ENCODE assay signal across 8 cellular contexts in genomic region chr1:156488566-156489165, GRCh38. TPM values are rescaled to one million over a fixed set of nuclear protein-coding genes. Genes with fewer than 3 reads are reported as not detected.
DNase-seq lines count a peak whose midpoint lies in the region; ATAC-seq, FAIRE-seq and TF ChIP-seq lines count a peak whose summit lies in the region.

No MANE protein-coding gene starts in this region.

- no peak for FAIRE-seq in D721Med (lab: Jason Lieb, UNC)

- peak overlapping the region in 1 of 3 donors; percentile 35 for H3K4me3 ChIP-seq in breast epithelium

- in situ Hi-C loops in ACHN (cut with HindIII; ENCODE audit: low pct_ligation_motif_present, low pct_unique_long_range_greater_than_20kb, low sequenced_read_pairs) = no loop called here

- TF ChIP-seq CTCF in breast epithelium (IDR thresholded peaks at IDR 0.05) (no peak), D721Med (IDR thresholded peaks at IDR 0.05; ENCODE audit: insufficient read depth, missing control alignments) (no peak)

- no peaks in the 10 kb centered on the region for H3K36me3 ChIP-seq in breast epithelium

- H3K9me3 ChIP-seq in breast epithelium = no peaks in the 10 kb centered on the region

- peak; percentile 58 for ATAC-seq in GM19328 (IDR thresholded peaks at IDR 0.05; ENCODE audit: unreplicated experiment)
- peak; percentile 54 for ATAC-seq in HG03354 (IDR thresholded peaks at IDR 0.05; ENCODE audit: poor library complexity, severe bottlenecking, unreplicated experiment)
- ATAC-seq in stimulated activated naive CD8-positive, alpha-beta T cell treated with anti-CD3 and anti-CD28 coated beads, Interleukin-15, Interleukin-2, amounts not matched to agents 100 U/mL and 50 U/mL, for 24 hours = peak; percentile 60
- ATAC-seq in GM19455 (IDR thresholded peaks at IDR 0.05; ENCODE audit: unreplicated experiment) = no peak

- H3K4me1 ChIP-seq in breast epithelium = peaks cover 30 to 40% of the 10 kb centered on the region in 2 donors

- peak overlapping the region; percentile 37 to 87 for H3K27ac ChIP-seq in breast epithelium

- peak; percentile 26 for DNase-seq in COLO668 (lab: John Stamatoyannopoulos, UW; ENCODE audit: unreplicated experiment)
- no peak for DNase-seq in breast epithelium (ENCODE audit: low spot score in 2 of 2)
- DNase-seq in stimulated activated naive CD8-positive, alpha-beta T cell treated with anti-CD3 and anti-CD28 coated beads, Interleukin-15, Interleukin-2, amounts not matched to agents 100 U/mL and 50 U/mL, for 24 hours = no peak
- DNase-seq in ACHN = no peak
- no peak for DNase-seq in D721Med (ENCODE audit: insufficient read length, low spot score)

- H3K27me3 ChIP-seq in breast epithelium = no peaks in the 10 kb centered on the region

- no peak for TF ChIP-seq POLR2A in breast epithelium (IDR thresholded peaks at IDR 0.05)

- intact Hi-C loops in breast epithelium (cut with DNase I; ENCODE audit: low total_unique reads) = no loop called here

RNA-seq across cellular contexts. Expression of gene MEF2D, which starts 11.9 kb away (rescaled TPM):
- 10 to 100 TPM; 25.8 to 34.9 (median 32.1) TPM for total RNA-seq in breast epithelium
